ENCODE assay signal across 11 cellular contexts in genomic region chr1:52603680-52604501, GRCh38. TPM values are rescaled to one million over a fixed set of nuclear protein-coding genes. Genes with fewer than 3 reads are reported as not detected.
DNase-seq lines count a peak whose midpoint lies in the region; ATAC-seq and TF ChIP-seq lines count a peak whose summit lies in the region.
"Had no signal": no experiment of that assay in that cellular context is flagged by ENCODE, and none has a peak within 500 bp of the region (broad histone marks: within the 10 kb centered on the region; RNA-seq: fewer than 3 reads in every experiment).

No MANE protein-coding gene starts in this region.

- no peaks in the 10 kb centered on the region for H3K27me3 Mint-ChIP-seq in activated T-cell treated with anti-CD3 and anti-CD28 coated beads, Interleukin-2, amount 50 U/mL, for 24 hours
- H3K27me3 Mint-ChIP-seq in activated CD4-positive, alpha-beta memory T cell treated with anti-CD3 and anti-CD28 coated beads, Interleukin-2, amount 10 ng/mL, durations not matched to agents 7 days and 5 days = no peaks in the 10 kb centered on the region

- WGBS in heart right ventricle, 2 donors = 49 to 69% methylated on average over 7 of the region's 7 CpGs
- 62 to 71% methylated on average over 7 of the region's 7 CpGs for WGBS in aorta, 2 donors

- H3K4me3 ChIP-seq in heart right ventricle = peak overlapping the region in 3 of 10 donors; percentile 58 to 68 (median 64)
- H3K4me3 ChIP-seq in aorta (ENCODE audit: low read length in 2 of 2) = no peak overlapping the region

- peaks cover under 1% of the 10 kb centered on the region for H3K9me3 Mint-ChIP-seq in activated T-cell treated with anti-CD3 and anti-CD28 coated beads, Interleukin-2, amount 50 U/mL, for 24 hours
- no peaks in the 10 kb centered on the region for H3K9me3 Mint-ChIP-seq in activated CD4-positive, alpha-beta memory T cell treated with anti-CD3 and anti-CD28 coated beads, Interleukin-2, amount 10 ng/mL, durations not matched to agents 7 days and 5 days

- peaks cover 46% of the 10 kb centered on the region for H3K4me1 Mint-ChIP-seq in activated T-cell treated with anti-CD3 and anti-CD28 coated beads, Interleukin-2, amount 50 U/mL, for 24 hours (ENCODE audit: low read depth)
- peaks cover 35% of the 10 kb centered on the region for H3K4me1 Mint-ChIP-seq in activated CD4-positive, alpha-beta memory T cell treated with anti-CD3 and anti-CD28 coated beads, Interleukin-2, amount 10 ng/mL, durations not matched to agents 7 days and 5 days

- ATAC-seq in heart right ventricle = peak in 2 of 8 donors; percentile 6 to 27
- no peak for ATAC-seq in aorta (ENCODE audit: low FRiP score)

- H3K36me3 ChIP-seq in heart right ventricle = peaks cover 0 to 32% (median 10%) of the 10 kb centered on the region in 9 donors
- H3K36me3 ChIP-seq in aorta (ENCODE audit: control insufficient read depth in 1 of 2, insufficient read depth in 2 of 2, low read length in 1 of 2) = no peaks in the 10 kb centered on the region

- intact Hi-C loops in heart right ventricle (cut with DNase I) (loop anchor here in 5 of 10 donors (2.0 to 5.0 kb wide), 2 partner anchors 51 to 52 kb away; partner anchors contain the start of gene TUT4 (in 5 of the 5)), aorta (cut with DNase I) (no loop called here)

- CTCF ChIA-PET in activated CD4-positive, alpha-beta memory T cell treated with anti-CD3 and anti-CD28 coated beads, Interleukin-2, amount 10 ng/mL, durations not matched to agents 7 days and 5 days (lab: Charles Lee) = interaction anchor here (1.1 to 1.8 kb wide), 3 partner anchors 11 to 199 kb away, joined by 3 to 6 read pairs (median 5); no protein-coding TSS in a partner anchor

- peaks cover 3 to 42% (median 27%) of the 10 kb centered on the region in 9 donors for H3K4me1 ChIP-seq in heart right ventricle
- H3K4me1 ChIP-seq in aorta (ENCODE audit: control insufficient read depth in 1 of 2, insufficient read depth in 2 of 2, low read length in 2 of 2) = peaks cover 0 to 7% of the 10 kb centered on the region in 2 donors

- peak overlapping the region; percentile 96 for H3K27ac Mint-ChIP-seq in activated T-cell treated with anti-CD3 and anti-CD28 coated beads, Interleukin-2, amount 50 U/mL, for 24 hours
- peak overlapping the region; percentile 85 for H3K27ac Mint-ChIP-seq in activated CD4-positive, alpha-beta memory T cell treated with anti-CD3 and anti-CD28 coated beads, Interleukin-2, amount 10 ng/mL, durations not matched to agents 7 days and 5 days

- POLR2A ChIA-PET in activated CD4-positive, alpha-beta memory T cell treated with anti-CD3 and anti-CD28 coated beads, Interleukin-2, amount 10 ng/mL, durations not matched to agents 7 days and 5 days (lab: Charles Lee) = interaction anchor here (0.6 to 2.6 kb wide), 9 partner anchors 10 to 200 kb away, joined by 3 to 17 read pairs (median 5); partner anchors contain the start of genes ORC1, PRPF38A, SHISAL2A and TUT4

- DNase-seq in activated T-cell treated with anti-CD3 and anti-CD28 coated beads, Interleukin-2, amount 50 U/mL, for 24 hours = no peak
- DNase-seq in activated T-cell treated with anti-CD3 and anti-CD28 coated beads, Interleukin-2, amount 50 U/mL, for 48 hours = no peak
- DNase-seq in activated CD4-positive, alpha-beta memory T cell treated with anti-CD3 and anti-CD28 coated beads, Interleukin-2, amount 10 ng/mL, durations not matched to agents 7 days and 5 days = no peak
- DNase-seq in heart right ventricle (peak in 1 of 2 donors; percentile 20), superior temporal gyrus (ENCODE audit: extremely low spot score) (peak; percentile 14), NCI-H345 treated with DMSO at 0.1 percent for 48 hours (lab: John Stamatoyannopoulos, UW; ENCODE audit: unreplicated experiment) (no peak), aorta (no peak)
- DNase-seq in activated effector memory CD4-positive, alpha-beta T cell treated with Interleukin-2 at 50 U/mL for 16 hours = no peak
- DNase-seq: activated CD4-positive, CD25-positive, alpha-beta regulatory T cell; mesendoderm; NCI-H510A had no signal

- peaks cover 59% of the 10 kb centered on the region for H3K36me3 Mint-ChIP-seq in activated T-cell treated with anti-CD3 and anti-CD28 coated beads, Interleukin-2, amount 50 U/mL, for 24 hours (ENCODE audit: low read depth)
- H3K36me3 Mint-ChIP-seq in activated CD4-positive, alpha-beta memory T cell treated with anti-CD3 and anti-CD28 coated beads, Interleukin-2, amount 10 ng/mL, durations not matched to agents 7 days and 5 days (ENCODE audit: low read depth) = peaks cover 44% of the 10 kb centered on the region

- no peak for TF ChIP-seq CTCF in heart right ventricle (IDR thresholded peaks at IDR 0.05)

- H3K27ac ChIP-seq in heart right ventricle (peak overlapping the region in 8 of 10 donors; percentile 9 to 92 (median 82)), aorta (ENCODE audit: low read depth in 1 of 2, low read length in 2 of 2) (peak overlapping the region in 1 of 2 donors; percentile 31)

- H3K9me3 ChIP-seq in heart right ventricle (no peaks in the 10 kb centered on the region), aorta (ENCODE audit: control insufficient read depth, low read length) (no peaks in the 10 kb centered on the region)

- H3K4me3 Mint-ChIP-seq in activated T-cell treated with anti-CD3 and anti-CD28 coated beads, Interleukin-2, amount 50 U/mL, for 24 hours = peak overlapping the region; percentile 88
- H3K4me3 Mint-ChIP-seq in activated CD4-positive, alpha-beta memory T cell treated with anti-CD3 and anti-CD28 coated beads, Interleukin-2, amount 10 ng/mL, durations not matched to agents 7 days and 5 days = peak overlapping the region; percentile 86

- H3K27me3 ChIP-seq in heart right ventricle (no peaks in the 10 kb centered on the region), aorta (ENCODE audit: control insufficient read depth in 1 of 2, insufficient read depth in 2 of 2, low read length in 1 of 2) (no peaks in the 10 kb centered on the region)

RNA-seq across cellular contexts. Expression of gene GPX7, which starts 1.7 kb away (rescaled TPM):
- total RNA-seq in activated CD4-positive, alpha-beta memory T cell treated with anti-CD3 and anti-CD28 coated beads, Interleukin-2, amount 10 ng/mL, durations not matched to agents 7 days and 5 days = 10 to 100 TPM; 21.2 to 23.5 TPM
- 10 to 100 TPM in 1 of 10 donors, 1 to 10 TPM in 9; 3.3 to 14.6 (median 6.5) TPM for total RNA-seq in heart right ventricle
- polyA plus RNA-seq in heart right ventricle = 10 to 100 TPM in 1 of 2 donors, 1 to 10 TPM in 1; 7.5 to 22.9 TPM
- 10 to 100 TPM in 1 of 2 donors, 1 to 10 TPM in 1; 9.7 to 21.0 TPM for total RNA-seq in aorta
- polyA plus RNA-seq in aorta = 10 to 100 TPM; 11.1 to 21.4 TPM

RNA-seq across cellular contexts. Expression of gene SHISAL2A, which starts 29.1 kb away (rescaled TPM):
- 10 to 100 TPM; 10.8 to 11.4 TPM for total RNA-seq in activated CD4-positive, alpha-beta memory T cell treated with anti-CD3 and anti-CD28 coated beads, Interleukin-2, amount 10 ng/mL, durations not matched to agents 7 days and 5 days
- total RNA-seq in heart right ventricle (under 1 TPM in 2 of 10 donors, not detected in 8; 0.10 to 0.19 TPM), aorta (under 1 TPM; 0.88 to 0.96 TPM)
- polyA plus RNA-seq in heart right ventricle (under 1 TPM in 1 of 2 donors, not detected in 1; 0.22 TPM), aorta (under 1 TPM in 1 of 2 donors, not detected in 1; 0.23 TPM)

RNA-seq across cellular contexts. Expression of gene TUT4, which starts 51.0 kb away (rescaled TPM):
- total RNA-seq in activated CD4-positive, alpha-beta memory T cell treated with anti-CD3 and anti-CD28 coated beads, Interleukin-2, amount 10 ng/mL, durations not matched to agents 7 days and 5 days = 10 to 100 TPM; 68.1 to 71.8 TPM
- total RNA-seq in heart right ventricle = 10 to 100 TPM; 25.5 to 40.6 (median 32.5) TPM
- polyA plus RNA-seq in heart right ventricle = 10 to 100 TPM; 16.9 to 26.6 TPM
- total RNA-seq in aorta = 10 to 100 TPM; 49.2 to 71.5 TPM
- polyA plus RNA-seq in aorta = 10 to 100 TPM in 1 of 2 donors, 1 to 10 TPM in 1; 6.3 to 21.4 TPM

Comparison
In these comparisons a context has a peak if more than half of its experiments do, and no peak if none do; other contexts are left out.
1. RNA of gene SHISAL2A, which starts 29.1 kb away (total RNA-seq): 10.8 to 11.4 TPM in activated CD4-positive, alpha-beta memory T cell treated with anti-CD3 and anti-CD28 coated beads, Interleukin-2, amount 10 ng/mL, durations not matched to agents 7 days and 5 days; 0.88 to 0.96 TPM in aorta and 0.10 to 0.19 TPM in heart right ventricle; every median in the first group is over 4 times any median in the second.